ENCODE assay signal across 8 cellular contexts in the genomic region with DNA sequence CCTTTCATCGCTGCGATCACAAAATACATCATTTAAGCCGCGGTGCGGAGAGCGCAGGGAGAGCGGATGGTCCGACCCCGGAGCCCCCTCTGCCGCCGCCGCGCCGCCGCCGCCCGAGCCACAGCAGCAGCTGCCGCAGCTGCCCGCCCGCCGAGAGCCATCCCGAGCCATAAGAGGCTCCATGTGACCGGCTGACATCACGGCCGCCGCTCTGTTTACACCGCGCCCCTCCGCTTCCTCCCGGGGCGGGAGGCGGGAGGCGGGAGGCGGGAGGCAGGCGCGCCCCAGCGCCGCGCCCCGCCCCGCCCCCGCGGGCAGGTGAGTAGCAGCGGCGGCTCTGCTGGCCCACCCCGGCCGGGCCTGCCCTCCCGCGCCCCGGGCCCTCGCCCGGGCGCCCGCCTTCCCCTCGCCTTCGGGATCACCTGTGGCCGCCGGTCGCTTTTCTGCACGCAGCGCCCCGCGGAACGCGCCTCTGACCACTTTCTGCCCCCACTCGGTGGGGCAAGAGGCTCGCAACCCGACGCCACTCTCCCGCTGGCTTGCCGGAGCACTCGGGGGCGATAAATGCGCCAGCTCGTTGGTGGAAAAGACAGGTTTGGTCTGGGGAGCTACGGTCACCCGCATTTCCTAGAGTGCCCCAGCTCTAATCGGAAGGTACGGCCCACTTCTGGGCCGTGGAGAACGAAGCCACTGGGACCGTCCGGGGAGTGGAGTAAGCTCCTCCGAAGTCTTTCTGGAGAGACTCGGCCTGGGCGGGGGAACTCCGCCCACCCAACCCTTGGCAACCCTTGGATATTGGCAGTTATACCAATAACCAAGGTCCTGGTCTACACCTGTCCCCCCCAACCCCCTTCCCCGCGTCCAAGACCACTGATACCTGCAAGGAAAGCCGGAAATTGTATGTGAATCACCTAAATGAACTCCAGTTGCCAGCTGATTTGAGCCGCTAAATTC.
A peak's percentile ranks its signal among the peaks of the same experiment; 100 is the strongest.
DNase-seq lines count a peak whose midpoint lies in the region; ATAC-seq and TF ChIP-seq lines count a peak whose summit lies in the region.

No MANE protein-coding gene starts in this region.

- dilution Hi-C loops in mammary epithelial cell (cut with HindIII; ENCODE audit: low sequenced_read_pairs) = no loop called here

- H3K9me3 ChIP-seq in WERI-Rb-1 (ENCODE audit: severe bottlenecking) = no peaks in the 10 kb centered on the region
- no peaks in the 10 kb centered on the region for H3K9me3 ChIP-seq in mammary epithelial cell (replicated peaks; ENCODE audit: insufficient read depth, low read length)

- intact Hi-C loops in mammary epithelial cell (cut with micrococcal nuclease) = loop anchor here (5.0 to 10.0 kb wide), 3 partner anchors 82 to 270 kb away; no protein-coding TSS in a partner anchor

- H3K4me2 ChIP-seq in mammary epithelial cell (ENCODE audit: insufficient read depth, low read depth, low read length) = peak overlapping the region; percentile 95

- peak overlapping the region; percentile 90 for H3K4me3 ChIP-seq in WERI-Rb-1 (ENCODE audit: low read depth, low read length)
- peak overlapping the region; percentile 65 to 67 (median 67) for H3K4me3 ChIP-seq in mammary epithelial cell (replicated peaks in 1 of 3; ENCODE audit: insufficient read depth in 1 of 3, low read depth in 2 of 3, low read length in 3 of 3)

- H3K27me3 ChIP-seq in WERI-Rb-1 (ENCODE audit: insufficient read depth, low read depth, severe bottlenecking) (no peaks in the 10 kb centered on the region), mammary epithelial cell (ENCODE audit: insufficient read depth, low read length) (peaks cover 2% of the 10 kb centered on the region)

- H3K9ac ChIP-seq in mammary epithelial cell (ENCODE audit: insufficient read depth, low read length) = peak overlapping the region; percentile 32

- peak overlapping the region; percentile 97 for H2AFZ ChIP-seq in mammary epithelial cell (ENCODE audit: low read depth, low read length)

- H3K36me3 ChIP-seq in WERI-Rb-1 (peaks cover 5% of the 10 kb centered on the region; the same call in 1 of the 2 replicates), mammary epithelial cell (ENCODE audit: insufficient read depth, low read length) (no peaks in the 10 kb centered on the region)

- BruUV-seq in mammary epithelial cell (replicated peaks; lab: Mats Ljungman, UMichigan) = no TSS peak

- peak; percentile 88 for DNase-seq in GM13977 (ENCODE audit: low spot score)
- DNase-seq in NCI-H187 treated with DMSO at 0.1 percent for 48 hours (lab: John Stamatoyannopoulos, UW) = peak; percentile 16
- peak; percentile 90 for DNase-seq in WERI-Rb-1
- DNase-seq in mammary epithelial cell = peak; percentile 82
- DNase-seq in islet precursor cell = peak; percentile 93
- DNase-seq in stimulated activated CD4-positive, alpha-beta T cell treated with anti-CD3 and anti-CD28 coated beads, Interleukin-12 subunit alpha, Interleukin-12 subunit beta, amount 100 ng/mL, for 48 hours (ENCODE audit: low read depth in 2 of 3, low spot score in 1 of 3) = peak; percentile 60 to 79 (median 65)
- no peak for DNase-seq in MV-4-11 (lab: John Stamatoyannopoulos, UW)

- H4K20me1 ChIP-seq in mammary epithelial cell (ENCODE audit: insufficient read depth, low read length) = no peaks in the 10 kb centered on the region

- ATAC-seq in HG02852 (IDR thresholded peaks at IDR 0.05; ENCODE audit: unreplicated experiment) = peak; percentile 83

- H3K4me1 ChIP-seq in mammary epithelial cell (ENCODE audit: insufficient read depth, low read length) = peaks cover 10% of the 10 kb centered on the region

- H3K79me2 ChIP-seq in mammary epithelial cell (ENCODE audit: insufficient read depth, low read length) = no peaks in the 10 kb centered on the region

- peak overlapping the region; percentile 92 for H3K27ac ChIP-seq in WERI-Rb-1
- H3K27ac ChIP-seq in mammary epithelial cell (ENCODE audit: insufficient read depth, low read depth, low read length) = no peak overlapping the region

- CTCF ChIA-PET in mammary epithelial cell (lab: Charles Lee; ENCODE audit: low non-redundant PET) = interaction anchor here (0.6 to 1.2 kb wide), 2 partner anchors 21 to 324 kb away, joined by 3 read pairs; no protein-coding TSS in a partner anchor

- whole genome bisulfite sequencing in mammary epithelial cell (ENCODE audit: low coverage, missing lambda C conversion rate) = 10% methylated on average over 17 of the region's 91 CpGs

- TF ChIP-seq CTCF in GM13977 (IDR thresholded peaks at IDR 0.05; ENCODE audit: extremely low read depth, insufficient read depth, missing control alignments) (peak; percentile 38), WERI-Rb-1 (IDR thresholded peaks at IDR 0.05; ENCODE audit: low read depth, low read length) (peak; percentile 59), mammary epithelial cell (conservative IDR thresholded peaks at IDR 0.05 in 1 of 2, IDR thresholded peaks at IDR 0.05 in 1 of 2; ENCODE audit: extremely low read depth in 1 of 2, insufficient read depth in 1 of 2, low read depth in 1 of 2, low read length in 2 of 2) (peak in 1 of 2 donors; percentile 28)

- in situ Hi-C loops in GM13977 (cut with MboI; ENCODE audit: low pct_unique_long_range_greater_than_20kb, low sequenced_read_pairs, unreplicated experiment) = loop anchor here (25.0 kb wide), 1 partner anchor 1245 kb away; no protein-coding TSS in a partner anchor
- in situ Hi-C loops in mammary epithelial cell (cut with MboI; ENCODE audit: low sequenced_read_pairs in 2 of 2) = no loop called here
